ENCODE assay signal across 1 cellular context in genomic region chr5:179260324-179261070, GRCh38.
TF ChIP-seq lines count a peak whose summit lies in the region.

No MANE protein-coding gene starts in this region.

TF ChIP-seq in IMR-90, 13 proteins besides CTCF, POLR2A, EP300 and RAD21:
- TF ChIP-seq USF2 (IDR thresholded peaks at IDR 0.05; ENCODE audit: low read depth, low read length) = no peak
- no peak for TF ChIP-seq FOS (IDR thresholded peaks at IDR 0.05; ENCODE audit: low read depth, low read length)
- no peak for TF ChIP-seq RCOR1 (IDR thresholded peaks at IDR 0.05; ENCODE audit: insufficient replicate concordance, low read length)
- no peak for TF ChIP-seq BHLHE40 (IDR thresholded peaks at IDR 0.05; ENCODE audit: low read depth, low read length)
- no peak for TF ChIP-seq CHD1 (IDR thresholded peaks at IDR 0.05; ENCODE audit: low read depth, low read length)
- no peak for TF ChIP-seq NFE2L2 (IDR thresholded peaks at IDR 0.05; ENCODE audit: low read depth, low read length)
- no peak for TF ChIP-seq RFX5 (IDR thresholded peaks at IDR 0.05; ENCODE audit: low read depth, low read length)
- TF ChIP-seq MXI1 (IDR thresholded peaks at IDR 0.05; ENCODE audit: borderline replicate concordance, low read depth, low read length) = no peak
- TF ChIP-seq MAFK (IDR thresholded peaks at IDR 0.05; ENCODE audit: low read depth, low read length) = no peak
- TF ChIP-seq ELK1 (IDR thresholded peaks at IDR 0.05; ENCODE audit: borderline replicate concordance, low read depth, low read length) = no peak
- TF ChIP-seq MAZ (IDR thresholded peaks at IDR 0.05; ENCODE audit: borderline replicate concordance, low read depth, low read length) = no peak
- no peak for TF ChIP-seq CEBPB (IDR thresholded peaks at IDR 0.05; ENCODE audit: low read depth, low read length)
- TF ChIP-seq SMC3 (IDR thresholded peaks at IDR 0.05; ENCODE audit: low read depth, low read length) = no peak
TF ChIP-seq in IMR-90: peak in this region for 0.
